8 cellular contexts compared by ENCODE assay signal in the genomic region with DNA sequence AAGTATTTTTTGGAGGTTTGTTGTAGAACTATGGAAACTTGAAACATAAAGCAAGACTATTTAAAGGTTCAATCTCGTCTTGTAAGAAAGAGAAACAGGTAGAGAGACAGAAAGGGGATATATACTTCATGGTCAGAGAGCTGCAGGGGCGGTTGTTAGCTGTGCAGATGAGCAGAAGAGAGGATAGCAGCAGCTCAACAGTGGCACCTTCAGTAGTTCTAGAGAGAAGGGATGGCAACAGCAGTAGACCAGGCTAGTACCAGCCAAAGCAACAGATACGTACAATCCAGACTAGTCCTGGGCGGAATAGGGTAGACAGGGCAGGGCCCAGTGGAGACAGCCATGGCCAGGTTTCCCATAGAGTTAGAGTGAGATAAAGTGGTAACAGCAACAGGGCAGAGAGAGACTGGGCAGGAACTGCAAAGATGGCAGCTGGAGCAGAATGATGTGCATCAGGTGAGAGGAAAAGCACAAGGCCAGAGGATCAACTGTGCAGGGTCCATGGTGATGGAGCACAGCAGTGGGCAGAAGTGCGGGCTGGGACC.
DNase-seq lines count a peak whose midpoint lies in the region; ATAC-seq and TF ChIP-seq lines count a peak whose summit lies in the region.

No MANE protein-coding gene starts in this region.

- peak; percentile 21 for DNase-seq in AG04449 (ENCODE audit: low read depth, low spot score)
- DNase-seq in NOMO-1 (lab: John Stamatoyannopoulos, UW; ENCODE audit: unreplicated experiment in 2 of 2): peak; percentile 74 to 95
- DNase-seq in islet precursor cell: peak; percentile 97
- no peak for DNase-seq in type B pancreatic cell (ENCODE audit: extremely low spot score, unreplicated experiment)
- no peak for DNase-seq in NCI-H2029 (lab: John Stamatoyannopoulos, UW)

- CTCF ChIA-PET in AG04449 (lab: Yijun Ruan, JAX): interaction anchor here (0.8 to 6.8 kb wide), 5 partner anchors 9 to 395 kb away, joined by 3 to 51 read pairs (median 4); no protein-coding TSS in a partner anchor

- H3K27ac Mint-ChIP-seq in activated T-helper 17 cell treated with anti-CD3 and anti-CD28 coated beads, Interleukin-2, amount 50 U/mL, for 72 hours: peak overlapping the region; percentile 96
- H3K27ac Mint-ChIP-seq in type B pancreatic cell: peak overlapping the region; percentile 51

- no peak for TF ChIP-seq CTCF in AG04449 (IDR thresholded peaks at IDR 0.05; ENCODE audit: insufficient read depth, low read length, missing control alignments)
- TF ChIP-seq CTCF in type B pancreatic cell (conservative IDR thresholded peaks at IDR 0.05): no peak

- peak; percentile 97 for TF ChIP-seq POLR2A in GM18951 (IDR thresholded peaks at IDR 0.05; ENCODE audit: extremely low read depth, insufficient read depth, insufficient read length)

- peaks cover 21% of the 10 kb centered on the region for H3K4me1 Mint-ChIP-seq in activated T-helper 17 cell treated with anti-CD3 and anti-CD28 coated beads, Interleukin-2, amount 50 U/mL, for 72 hours
- no peaks in the 10 kb centered on the region for H3K4me1 Mint-ChIP-seq in type B pancreatic cell (ENCODE audit: unreplicated experiment)

- H3K4me3 Mint-ChIP-seq in activated T-helper 17 cell treated with anti-CD3 and anti-CD28 coated beads, Interleukin-2, amount 50 U/mL, for 72 hours: peak overlapping the region; percentile 56
- no peak overlapping the region for H3K4me3 Mint-ChIP-seq in type B pancreatic cell

- peak; percentile 71 for ATAC-seq in HG03060 (IDR thresholded peaks at IDR 0.05; ENCODE audit: low read depth, unreplicated experiment)
- ATAC-seq in activated T-helper 17 cell treated with anti-CD3 and anti-CD28 coated beads, Interleukin-2, amount 50 U/mL, for 72 hours (replicated peaks): peak; percentile 77

- H3K36me3 Mint-ChIP-seq in activated T-helper 17 cell treated with anti-CD3 and anti-CD28 coated beads, Interleukin-2, amount 50 U/mL, for 72 hours (ENCODE audit: low read depth): peaks cover 9% of the 10 kb centered on the region
- H3K36me3 Mint-ChIP-seq in type B pancreatic cell: no peaks in the 10 kb centered on the region

- POLR2A ChIA-PET in AG04449 (lab: Yijun Ruan, JAX): interaction anchor here (1.4 kb wide), 1 partner anchor 291 kb away, joined by 4 read pairs; no protein-coding TSS in a partner anchor

- H3K27me3 Mint-ChIP-seq in activated T-helper 17 cell treated with anti-CD3 and anti-CD28 coated beads, Interleukin-2, amount 50 U/mL, for 72 hours: peaks cover 17% of the 10 kb centered on the region
- H3K27me3 Mint-ChIP-seq in type B pancreatic cell: peaks cover 26% of the 10 kb centered on the region

- no peaks in the 10 kb centered on the region for H3K9me3 Mint-ChIP-seq in activated T-helper 17 cell treated with anti-CD3 and anti-CD28 coated beads, Interleukin-2, amount 50 U/mL, for 72 hours
- H3K9me3 Mint-ChIP-seq in type B pancreatic cell: peaks cover 7% of the 10 kb centered on the region

- in situ Hi-C loops in GM18951 (cut with MboI; ENCODE audit: low sequenced_read_pairs, unreplicated experiment): no loop called here

- no peak overlapping the region for H3K4me3 ChIP-seq in AG04449 (ENCODE audit: low read depth, low read length)

Comparison
In these comparisons a context has a peak if more than half of its experiments do, and no peak if none do; other contexts are left out.
1. DNase-seq: peak in AG04449 (single experiment), NOMO-1 (2 of 2) and islet precursor cell (single experiment); none in type B pancreatic cell (single experiment) and NCI-H2029 (single experiment).